1 cellular context compared by ENCODE assay signal in the genomic region with DNA sequence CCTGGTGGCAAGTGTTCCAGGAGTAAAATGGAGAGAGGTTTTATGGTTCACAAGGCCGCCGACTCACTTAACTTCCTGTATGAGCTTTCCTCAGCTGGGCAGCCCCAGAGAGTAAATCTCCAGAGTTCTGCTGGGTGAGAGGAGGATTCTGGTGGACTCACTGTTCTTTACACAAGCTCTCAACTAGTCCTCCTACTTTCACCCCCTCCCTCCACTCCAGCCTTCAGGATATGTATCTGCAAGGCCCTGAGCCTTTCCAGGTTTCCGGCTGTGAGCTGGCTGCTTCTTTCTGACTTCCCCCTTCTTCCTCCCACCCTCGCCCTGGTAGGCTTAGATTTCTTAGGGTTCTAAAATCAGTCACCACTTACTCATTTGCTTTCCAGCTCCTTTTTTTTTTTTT.
TF ChIP-seq lines count a peak whose summit lies in the region.

No MANE protein-coding gene starts in this region.

TF ChIP-seq in WTC11, 78 proteins besides CTCF, POLR2A, EP300 and RAD21 (continued from another document):
- TF ChIP-seq, protein P1, sequence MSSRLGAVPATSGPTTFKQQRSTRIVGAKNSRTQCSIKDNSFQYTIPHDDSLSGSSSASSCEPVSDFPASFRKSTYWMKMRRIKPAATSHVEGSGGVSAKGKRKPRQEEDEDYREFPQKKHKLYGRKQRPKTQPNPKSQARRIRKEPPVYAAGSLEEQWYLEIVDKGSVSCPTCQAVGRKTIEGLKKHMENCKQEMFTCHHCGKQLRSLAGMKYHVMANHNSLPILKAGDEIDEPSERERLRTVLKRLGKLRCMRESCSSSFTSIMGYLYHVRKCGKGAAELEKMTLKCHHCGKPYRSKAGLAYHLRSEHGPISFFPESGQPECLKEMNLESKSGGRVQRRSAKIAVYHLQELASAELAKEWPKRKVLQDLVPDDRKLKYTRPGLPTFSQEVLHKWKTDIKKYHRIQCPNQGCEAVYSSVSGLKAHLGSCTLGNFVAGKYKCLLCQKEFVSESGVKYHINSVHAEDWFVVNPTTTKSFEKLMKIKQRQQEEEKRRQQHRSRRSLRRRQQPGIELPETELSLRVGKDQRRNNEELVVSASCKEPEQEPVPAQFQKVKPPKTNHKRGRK (CRISPR knock-in tag; IDR thresholded peaks at IDR 0.05; ENCODE audit: borderline replicate concordance), result no peak
- TF ChIP-seq RORB (CRISPR knock-in tag; IDR thresholded peaks at IDR 0.05), result no peak
- TF ChIP-seq, protein P2, sequence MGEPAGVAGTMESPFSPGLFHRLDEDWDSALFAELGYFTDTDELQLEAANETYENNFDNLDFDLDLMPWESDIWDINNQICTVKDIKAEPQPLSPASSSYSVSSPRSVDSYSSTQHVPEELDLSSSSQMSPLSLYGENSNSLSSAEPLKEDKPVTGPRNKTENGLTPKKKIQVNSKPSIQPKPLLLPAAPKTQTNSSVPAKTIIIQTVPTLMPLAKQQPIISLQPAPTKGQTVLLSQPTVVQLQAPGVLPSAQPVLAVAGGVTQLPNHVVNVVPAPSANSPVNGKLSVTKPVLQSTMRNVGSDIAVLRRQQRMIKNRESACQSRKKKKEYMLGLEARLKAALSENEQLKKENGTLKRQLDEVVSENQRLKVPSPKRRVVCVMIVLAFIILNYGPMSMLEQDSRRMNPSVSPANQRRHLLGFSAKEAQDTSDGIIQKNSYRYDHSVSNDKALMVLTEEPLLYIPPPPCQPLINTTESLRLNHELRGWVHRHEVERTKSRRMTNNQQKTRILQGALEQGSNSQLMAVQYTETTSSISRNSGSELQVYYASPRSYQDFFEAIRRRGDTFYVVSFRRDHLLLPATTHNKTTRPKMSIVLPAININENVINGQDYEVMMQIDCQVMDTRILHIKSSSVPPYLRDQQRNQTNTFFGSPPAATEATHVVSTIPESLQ (CRISPR knock-in tag; IDR thresholded peaks at IDR 0.05), result no peak
